In the genomic region with DNA sequence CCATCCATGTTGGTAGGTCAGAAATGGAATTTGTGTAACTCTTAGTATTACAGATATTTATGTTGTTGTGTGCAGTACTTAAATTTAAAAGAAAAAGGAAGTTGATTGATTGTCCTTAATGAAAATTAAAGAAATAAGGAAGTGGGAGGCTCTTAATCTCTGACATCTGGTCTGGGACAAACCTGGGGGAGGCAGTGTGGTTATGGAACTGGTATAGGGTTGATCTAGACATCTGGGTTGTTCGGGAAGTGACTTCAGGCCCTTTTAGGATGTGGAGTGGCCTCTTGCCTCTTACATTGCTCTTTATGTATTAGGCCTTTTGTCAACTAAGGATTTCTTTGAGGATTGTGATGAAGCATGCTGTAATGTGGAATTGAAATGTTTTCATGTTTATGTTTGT, we compare ENCODE assay signal across 2 cellular contexts. TPM values are rescaled to one million over a fixed set of nuclear protein-coding genes. Genes with fewer than 3 reads are reported as not detected.
"Had no signal": no experiment of that assay in that cellular context is flagged by ENCODE, and none has a peak within 500 bp of the region (broad histone marks: within the 10 kb centered on the region; RNA-seq: fewer than 3 reads in every experiment).

No MANE protein-coding gene starts in this region.

RNA-seq across cellular contexts. Expression of a gene that starts 16.1 kb away (rescaled TPM):
- total RNA-seq: gastrocnemius medialis, left ventricle myocardium inferior had no signal
